In the genomic region with DNA sequence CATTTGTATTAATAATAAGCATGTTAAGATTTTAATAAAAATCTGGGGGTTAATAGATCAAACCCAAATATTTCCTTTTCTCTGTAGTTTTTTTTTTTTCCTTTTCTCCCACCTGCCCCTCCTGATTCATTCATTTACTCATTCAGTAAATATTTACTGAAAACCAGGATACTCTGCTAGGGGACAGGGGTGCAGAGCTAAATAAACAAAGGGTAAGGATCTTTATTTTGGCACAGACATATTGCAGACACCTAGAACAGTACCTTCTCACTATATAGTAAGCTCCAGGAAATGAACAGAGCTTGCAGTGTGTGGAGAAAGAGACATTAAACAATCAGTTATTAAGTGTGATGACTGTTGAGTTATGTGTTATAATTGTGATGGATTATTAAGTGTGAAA, we compare ENCODE assay signal across 30 cellular contexts.
"Had no signal": no experiment of that assay in that cellular context is flagged by ENCODE, and none has a peak within 500 bp of the region (broad histone marks: within the 10 kb centered on the region; RNA-seq: fewer than 3 reads in every experiment).

No MANE protein-coding gene starts in this region.

- H3K27me3 Mint-ChIP-seq: activated CD4-positive, alpha-beta T cell treated with anti-CD3 and anti-CD28 coated beads for 36 hours; activated naive CD8-positive, alpha-beta T cell; progenitor cell of endocrine pancreas; stimulated activated naive CD8-positive, alpha-beta T cell treated with anti-CD3 and anti-CD28 coated beads, Interleukin-15, Interleukin-2, amounts not matched to agents 100 ng/mL and 50 ng/mL, for 24 hours had no signal

- H3K4me1 ChIP-seq: esophagus squamous epithelium, right lobe of liver had no signal

- H3K9me3 Mint-ChIP-seq: nephron; stimulated activated effector memory CD8-positive, alpha-beta T cell treated with anti-CD3 and anti-CD28 coated beads, Interleukin-12 subunit alpha, Interleukin-12 subunit beta, amount 100 ng/mL, for 72 hours; stimulated activated naive CD8-positive, alpha-beta T cell treated with anti-CD3 and anti-CD28 coated beads, Interleukin-15, Interleukin-2, amounts not matched to agents 100 ng/mL and 50 ng/mL, for 24 hours; T-helper 2 cell treated with Interferon-gamma antibody and Interleukin-4, amounts not matched to agents 5 μg/mL and 100 μg/mL, for 36 hours had no signal

- ATAC-seq: activated CD4-positive, alpha-beta T cell treated with anti-CD3 and anti-CD28 coated beads for 36 hours; activated CD8-positive, alpha-beta memory T cell treated with anti-CD3 and anti-CD28 coated beads, Interleukin-2, amount 10 ng/mL, durations not matched to agents 7 days and 5 days; activated CD8-positive, alpha-beta T cell treated with anti-CD3 and anti-CD28 coated beads, Interleukin-2, amount 10 ng/mL, durations not matched to agents 7 days and 5 days; left cardiac atrium; right lobe of liver; stimulated activated effector memory CD8-positive, alpha-beta T cell treated with anti-CD3 and anti-CD28 coated beads, Interleukin-12 subunit alpha, Interleukin-12 subunit beta, amount 100 ng/mL, for 72 hours had no signal

- DNase-seq: activated CD4-positive, alpha-beta T cell treated with anti-CD3 and anti-CD28 coated beads for 36 hours; activated CD4-positive, CD25-positive, alpha-beta regulatory T cell; activated CD8-positive, alpha-beta memory T cell treated with anti-CD3 and anti-CD28 coated beads, Interleukin-2, amount 10 ng/mL, durations not matched to agents 7 days and 5 days; activated CD8-positive, alpha-beta T cell treated with anti-CD3 and anti-CD28 coated beads, Interleukin-2, amount 10 ng/mL, durations not matched to agents 7 days and 5 days; activated naive CD4-positive, alpha-beta T cell treated with Interleukin-2 at 50 U/mL for 16 hours; activated T-cell treated with anti-CD3 and anti-CD28 coated beads, Interleukin-2, amount 50 U/mL, for 48 hours; anterior cingulate cortex; dermis blood vessel endothelial cell; effector CD8-positive, alpha-beta T cell; esophagus squamous epithelium; foreskin melanocyte; glutamatergic neuron; left cardiac atrium; mammary epithelial cell; right lobe of liver; stimulated activated CD4-positive, alpha-beta T cell treated with anti-CD3 and anti-CD28 coated beads, Interleukin-4, amount 100 ng/mL, for 24 hours; trophoblast cell had no signal

- H3K27ac Mint-ChIP-seq: activated CD4-positive, alpha-beta T cell treated with anti-CD3 and anti-CD28 coated beads for 36 hours; activated CD8-positive, alpha-beta memory T cell treated with anti-CD3 and anti-CD28 coated beads, Interleukin-2, amount 10 ng/mL, durations not matched to agents 7 days and 5 days; activated CD8-positive, alpha-beta T cell treated with anti-CD3 and anti-CD28 coated beads, Interleukin-2, amount 10 ng/mL, durations not matched to agents 7 days and 5 days; activated naive CD8-positive, alpha-beta T cell; nephron; progenitor cell of endocrine pancreas; stimulated activated effector memory CD8-positive, alpha-beta T cell treated with anti-CD3 and anti-CD28 coated beads, Interleukin-12 subunit alpha, Interleukin-12 subunit beta, amount 100 ng/mL, for 72 hours; stimulated activated naive CD8-positive, alpha-beta T cell treated with anti-CD3 and anti-CD28 coated beads, Interleukin-15, Interleukin-2, amounts not matched to agents 100 ng/mL and 50 ng/mL, for 24 hours; T-helper 2 cell treated with Interferon-gamma antibody and Interleukin-4, amounts not matched to agents 5 μg/mL and 100 μg/mL, for 36 hours had no signal

- H3K4me3 ChIP-seq: esophagus squamous epithelium, right lobe of liver, skin epidermis, thoracic aorta had no signal

- H3K36me3 Mint-ChIP-seq: activated CD8-positive, alpha-beta memory T cell treated with anti-CD3 and anti-CD28 coated beads, Interleukin-2, amount 10 ng/mL, durations not matched to agents 7 days and 5 days; stimulated activated effector memory CD8-positive, alpha-beta T cell treated with anti-CD3 and anti-CD28 coated beads, Interleukin-12 subunit alpha, Interleukin-12 subunit beta, amount 100 ng/mL, for 72 hours had no signal

- H3K4me1 Mint-ChIP-seq: activated CD8-positive, alpha-beta memory T cell treated with anti-CD3 and anti-CD28 coated beads, Interleukin-2, amount 10 ng/mL, durations not matched to agents 7 days and 5 days; nephron; stimulated activated effector memory CD8-positive, alpha-beta T cell treated with anti-CD3 and anti-CD28 coated beads, Interleukin-12 subunit alpha, Interleukin-12 subunit beta, amount 100 ng/mL, for 72 hours had no signal

- FAIRE-seq: colon, endometrium, islet of Langerhans, urothelium cell line had no signal

- H3K9me3 ChIP-seq: esophagus squamous epithelium, right lobe of liver, thoracic aorta had no signal

- H3K27ac ChIP-seq: epithelial cell of prostate, esophagus squamous epithelium, right lobe of liver, skin epidermis, thoracic aorta had no signal

- H3K36me3 ChIP-seq: esophagus squamous epithelium, right lobe of liver, thoracic aorta had no signal

- H3K27me3 ChIP-seq: esophagus squamous epithelium, right lobe of liver had no signal

- H3K4me3 Mint-ChIP-seq: activated CD4-positive, alpha-beta T cell treated with anti-CD3 and anti-CD28 coated beads for 36 hours; activated CD8-positive, alpha-beta memory T cell treated with anti-CD3 and anti-CD28 coated beads, Interleukin-2, amount 10 ng/mL, durations not matched to agents 7 days and 5 days; activated CD8-positive, alpha-beta T cell treated with anti-CD3 and anti-CD28 coated beads, Interleukin-2, amount 10 ng/mL, durations not matched to agents 7 days and 5 days; activated naive CD8-positive, alpha-beta T cell; nephron; stimulated activated effector memory CD8-positive, alpha-beta T cell treated with anti-CD3 and anti-CD28 coated beads, Interleukin-12 subunit alpha, Interleukin-12 subunit beta, amount 100 ng/mL, for 72 hours; stimulated activated naive CD8-positive, alpha-beta T cell treated with anti-CD3 and anti-CD28 coated beads, Interleukin-15, Interleukin-2, amounts not matched to agents 100 ng/mL and 50 ng/mL, for 24 hours; T-helper 2 cell treated with Interferon-gamma antibody and Interleukin-4, amounts not matched to agents 5 μg/mL and 100 μg/mL, for 36 hours had no signal
